1 cellular context compared by ENCODE assay signal in genomic region chr12:61538951-61539350, GRCh38.
TF ChIP-seq lines count a peak whose summit lies in the region.

No MANE protein-coding gene starts in this region.

TF ChIP-seq in GM12878, 131 proteins besides CTCF, POLR2A, EP300 and RAD21 (continued from another document):
- no peak for TF ChIP-seq NKRF (conservative IDR thresholded peaks at IDR 0.05)
- TF ChIP-seq E4F1 (IDR thresholded peaks at IDR 0.05; ENCODE audit: borderline replicate concordance, partially characterized antibody): no peak
TF ChIP-seq in GM12878: peak in this region for 0.
